Comparison of ENCODE assay signal across 25 cellular contexts in the genomic region with DNA sequence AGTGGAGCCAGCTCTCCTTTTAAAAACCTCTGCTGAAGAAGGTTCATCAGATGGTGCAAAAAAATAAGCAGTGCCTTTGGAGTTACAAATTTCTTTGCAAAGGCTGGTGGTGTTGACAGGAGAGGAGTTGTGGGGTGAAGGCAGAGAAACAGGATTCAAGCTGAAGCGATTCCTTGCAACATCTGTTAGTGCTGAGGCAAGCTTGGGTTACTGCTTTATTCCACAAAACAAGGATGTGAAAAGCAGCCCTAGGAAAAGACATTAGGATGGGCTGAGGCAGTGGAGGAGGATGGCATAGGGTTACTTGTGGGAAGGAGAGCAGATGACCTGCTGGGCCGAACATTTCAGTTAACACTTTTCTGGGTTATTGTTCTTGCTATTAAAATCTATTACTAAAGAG.
DNase-seq lines count a peak whose midpoint lies in the region; ATAC-seq and TF ChIP-seq lines count a peak whose summit lies in the region.
"Had no signal": no experiment of that assay in that cellular context is flagged by ENCODE, and none has a peak within 500 bp of the region (broad histone marks: within the 10 kb centered on the region; RNA-seq: fewer than 3 reads in every experiment).

No MANE protein-coding gene starts in this region.

- no peak overlapping the region for H3K4me3 Mint-ChIP-seq in stimulated activated naive CD8-positive, alpha-beta T cell treated with anti-CD3 and anti-CD28 coated beads, Interleukin-15, Interleukin-2, amounts not matched to agents 100 ng/mL and 50 ng/mL, for 24 hours
- no peak overlapping the region for H3K4me3 Mint-ChIP-seq in neural progenitor cell
- H3K4me3 Mint-ChIP-seq: activated CD4-positive, alpha-beta T cell treated with anti-CD3 and anti-CD28 coated beads, Interleukin-2, amount 10 ng/mL, durations not matched to agents 7 days and 5 days; activated CD8-positive, alpha-beta memory T cell treated with anti-CD3 and anti-CD28 coated beads, Interleukin-2, amount 10 ng/mL, durations not matched to agents 7 days and 5 days; activated T-cell treated with anti-CD3 and anti-CD28 coated beads, Interleukin-2, amount 50 U/mL, for 4 hours; B cell; CD4-positive, alpha-beta memory T cell; central memory CD8-positive, alpha-beta T cell; IgD-negative memory B cell; mesothelial cell of epicardium; naive B cell; WTC11 had no signal

- H2AFZ ChIP-seq in neural progenitor cell (replicated peaks), result no peak overlapping the region

- no peak for ATAC-seq in stimulated activated naive CD8-positive, alpha-beta T cell treated with anti-CD3 and anti-CD28 coated beads, Interleukin-15, Interleukin-2, amounts not matched to agents 100 U/mL and 50 U/mL, for 24 hours
- ATAC-seq: activated CD8-positive, alpha-beta memory T cell treated with anti-CD3 and anti-CD28 coated beads, Interleukin-2, amount 10 ng/mL, durations not matched to agents 7 days and 5 days; activated T-cell treated with anti-CD3 and anti-CD28 coated beads, Interleukin-2, amount 50 U/mL, for 4 hours; WTC11 had no signal

- H3K27me3 ChIP-seq in neural progenitor cell (no peaks in the 10 kb centered on the region), uterus (no peaks in the 10 kb centered on the region)
- H3K27me3 ChIP-seq: esophagus squamous epithelium, testis had no signal

- no peak for TF ChIP-seq POLR2A in uterus (IDR thresholded peaks at IDR 0.05)

- DNase-seq in stimulated activated naive CD8-positive, alpha-beta T cell treated with anti-CD3 and anti-CD28 coated beads, Interleukin-15, Interleukin-2, amounts not matched to agents 100 U/mL and 50 U/mL, for 24 hours, result no peak
- peak; percentile 31 for DNase-seq in fibroblast of the aortic adventitia (ENCODE audit: low read depth)
- DNase-seq in neural progenitor cell (ENCODE audit: low spot score), result no peak
- no peak for DNase-seq in uterus
- DNase-seq in activated T-cell treated with anti-CD3 and anti-CD28 coated beads, Interleukin-2, amount 50 U/mL, for 48 hours, result no peak
- no peak for DNase-seq in NCI-H1048 (lab: John Stamatoyannopoulos, UW)
- DNase-seq in effector CD4-positive, alpha-beta T cell, result no peak
- DNase-seq: activated CD4-positive, alpha-beta T cell treated with anti-CD3 and anti-CD28 coated beads, Interleukin-2, amount 10 ng/mL, durations not matched to agents 7 days and 5 days; activated CD8-positive, alpha-beta memory T cell treated with anti-CD3 and anti-CD28 coated beads, Interleukin-2, amount 10 ng/mL, durations not matched to agents 7 days and 5 days; activated T-cell treated with anti-CD3 and anti-CD28 coated beads, Interleukin-2, amount 50 U/mL, for 4 hours; CD4-positive, alpha-beta memory T cell; esophagus squamous epithelium; naive B cell; NCI-H510A; occipital lobe; stimulated activated naive CD4-positive, alpha-beta T cell; testis had no signal

- TF ChIP-seq CTCF in fibroblast of the aortic adventitia (IDR thresholded peaks at IDR 0.05; ENCODE audit: insufficient read depth, low read length) (no peak), neural progenitor cell (IDR thresholded peaks at IDR 0.05) (no peak), uterus (IDR thresholded peaks at IDR 0.05) (no peak)

- H3K4me1 ChIP-seq in neural progenitor cell (peaks cover 12% of the 10 kb centered on the region), uterus (no peaks in the 10 kb centered on the region)
- H3K4me1 ChIP-seq: testis had no signal

- no peak overlapping the region for H3K4me3 ChIP-seq in fibroblast of the aortic adventitia (ENCODE audit: low read depth, low read length)
- H3K4me3 ChIP-seq in neural progenitor cell, result no peak overlapping the region
- H3K4me3 ChIP-seq in uterus, result no peak overlapping the region
- H3K4me3 ChIP-seq: esophagus squamous epithelium, SK-N-MC, testis had no signal

- H3K4me1 Mint-ChIP-seq in stimulated activated naive CD8-positive, alpha-beta T cell treated with anti-CD3 and anti-CD28 coated beads, Interleukin-15, Interleukin-2, amounts not matched to agents 100 ng/mL and 50 ng/mL, for 24 hours (ENCODE audit: low read depth), result peaks cover 29% of the 10 kb centered on the region
- peaks cover 19% of the 10 kb centered on the region for H3K4me1 Mint-ChIP-seq in neural progenitor cell
- H3K4me1 Mint-ChIP-seq: activated CD4-positive, alpha-beta T cell treated with anti-CD3 and anti-CD28 coated beads, Interleukin-2, amount 10 ng/mL, durations not matched to agents 7 days and 5 days; activated CD8-positive, alpha-beta memory T cell treated with anti-CD3 and anti-CD28 coated beads, Interleukin-2, amount 10 ng/mL, durations not matched to agents 7 days and 5 days; CD4-positive, alpha-beta memory T cell had no signal

- no peaks in the 10 kb centered on the region for H3F3A ChIP-seq in neural progenitor cell (ENCODE audit: low read depth)

- H3K9me3 Mint-ChIP-seq in stimulated activated naive CD8-positive, alpha-beta T cell treated with anti-CD3 and anti-CD28 coated beads, Interleukin-15, Interleukin-2, amounts not matched to agents 100 ng/mL and 50 ng/mL, for 24 hours, result no peaks in the 10 kb centered on the region
- H3K9me3 Mint-ChIP-seq in neural progenitor cell, result no peaks in the 10 kb centered on the region
- H3K9me3 Mint-ChIP-seq: activated CD4-positive, alpha-beta T cell treated with anti-CD3 and anti-CD28 coated beads, Interleukin-2, amount 10 ng/mL, durations not matched to agents 7 days and 5 days; activated T-cell treated with anti-CD3 and anti-CD28 coated beads, Interleukin-2, amount 50 U/mL, for 4 hours; CD4-positive, alpha-beta memory T cell; central memory CD8-positive, alpha-beta T cell; IgD-negative memory B cell; mesothelial cell of epicardium; naive B cell; WTC11 had no signal

- no peaks in the 10 kb centered on the region for H3K36me3 Mint-ChIP-seq in stimulated activated naive CD8-positive, alpha-beta T cell treated with anti-CD3 and anti-CD28 coated beads, Interleukin-15, Interleukin-2, amounts not matched to agents 100 ng/mL and 50 ng/mL, for 24 hours (ENCODE audit: low read depth)
- no peaks in the 10 kb centered on the region for H3K36me3 Mint-ChIP-seq in neural progenitor cell
- H3K36me3 Mint-ChIP-seq: activated CD8-positive, alpha-beta memory T cell treated with anti-CD3 and anti-CD28 coated beads, Interleukin-2, amount 10 ng/mL, durations not matched to agents 7 days and 5 days; IgD-negative memory B cell; mesothelial cell of epicardium; naive B cell; WTC11 had no signal

- intact Hi-C loops in uterus (cut with DNase I; ENCODE audit: low total_unique reads), result no loop called here

- no peaks in the 10 kb centered on the region for H3K79me2 ChIP-seq in neural progenitor cell (ENCODE audit: low read depth)

- H3K27me3 Mint-ChIP-seq in stimulated activated naive CD8-positive, alpha-beta T cell treated with anti-CD3 and anti-CD28 coated beads, Interleukin-15, Interleukin-2, amounts not matched to agents 100 ng/mL and 50 ng/mL, for 24 hours, result no peaks in the 10 kb centered on the region
- peaks cover 2% of the 10 kb centered on the region for H3K27me3 Mint-ChIP-seq in neural progenitor cell (ENCODE audit: insufficient read depth, low read depth)
- H3K27me3 Mint-ChIP-seq: activated CD8-positive, alpha-beta memory T cell treated with anti-CD3 and anti-CD28 coated beads, Interleukin-2, amount 10 ng/mL, durations not matched to agents 7 days and 5 days; B cell; CD4-positive, alpha-beta memory T cell; central memory CD8-positive, alpha-beta T cell; IgD-negative memory B cell; naive B cell had no signal

- no peaks in the 10 kb centered on the region for H4K20me1 ChIP-seq in neural progenitor cell (ENCODE audit: low read depth)

- H3K27ac Mint-ChIP-seq in stimulated activated naive CD8-positive, alpha-beta T cell treated with anti-CD3 and anti-CD28 coated beads, Interleukin-15, Interleukin-2, amounts not matched to agents 100 ng/mL and 50 ng/mL, for 24 hours, result peak overlapping the region; percentile 71
- no peak overlapping the region for H3K27ac Mint-ChIP-seq in neural progenitor cell
- H3K27ac Mint-ChIP-seq: activated CD4-positive, alpha-beta T cell treated with anti-CD3 and anti-CD28 coated beads, Interleukin-2, amount 10 ng/mL, durations not matched to agents 7 days and 5 days; activated CD8-positive, alpha-beta memory T cell treated with anti-CD3 and anti-CD28 coated beads, Interleukin-2, amount 10 ng/mL, durations not matched to agents 7 days and 5 days; B cell; IgD-negative memory B cell; mesothelial cell of epicardium; WTC11 had no signal

- H3K36me3 ChIP-seq in neural progenitor cell, result no peaks in the 10 kb centered on the region
- H3K36me3 ChIP-seq in uterus, result no peaks in the 10 kb centered on the region
- H3K36me3 ChIP-seq: esophagus squamous epithelium had no signal

- H3K9me3 ChIP-seq in neural progenitor cell (ENCODE audit: low read depth) (no peaks in the 10 kb centered on the region), uterus (no peaks in the 10 kb centered on the region)
- H3K9me3 ChIP-seq: esophagus squamous epithelium, testis had no signal

- H3K27ac ChIP-seq in neural progenitor cell (no peak overlapping the region), uterus (peak overlapping the region; percentile 45 to 49)
- H3K27ac ChIP-seq: esophagus squamous epithelium, RWPE1, SK-N-MC, testis had no signal

- H3K9ac ChIP-seq in neural progenitor cell, result no peak overlapping the region

- peak overlapping the region; percentile 6 for H3K4me2 ChIP-seq in neural progenitor cell
